Comparison of ENCODE assay signal across 8 cellular contexts in the genomic region with DNA sequence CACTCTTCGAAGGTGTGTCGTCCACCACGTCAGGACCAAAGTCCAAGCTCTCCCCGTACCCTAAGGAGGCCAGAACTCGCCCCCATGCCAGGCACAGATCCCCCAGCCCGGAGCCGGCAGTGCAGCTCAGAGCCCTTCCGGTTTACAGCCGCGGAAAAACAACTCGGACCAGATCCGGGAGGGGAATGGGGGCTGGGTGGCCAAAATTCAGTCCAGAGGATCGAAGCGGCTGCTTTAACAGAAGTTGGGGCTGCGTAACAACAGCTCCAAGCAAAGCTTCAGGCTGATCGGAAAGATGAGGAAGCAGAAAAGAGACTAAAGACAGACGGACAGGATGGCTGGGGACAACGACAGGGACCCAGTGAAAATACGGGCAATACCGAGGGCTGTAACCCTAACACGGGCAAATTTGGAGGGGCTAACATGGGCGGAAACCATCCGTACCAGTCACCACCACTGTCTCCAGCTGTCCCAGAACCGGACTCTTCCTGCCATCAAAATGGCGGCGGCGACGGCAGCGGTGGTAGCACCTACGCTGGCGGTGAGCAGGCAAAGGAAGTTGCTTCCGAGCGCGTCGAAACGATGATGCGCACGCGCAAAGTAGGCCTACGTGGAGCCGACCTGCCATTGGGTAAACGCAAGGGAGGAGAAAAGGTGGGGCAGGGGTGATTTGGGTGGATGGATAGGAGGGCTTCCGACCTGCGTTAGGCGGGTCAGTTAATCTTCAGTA. TPM values are rescaled to one million over a fixed set of nuclear protein-coding genes. Genes with fewer than 3 reads are reported as not detected.
DNase-seq lines count a peak whose midpoint lies in the region; ATAC-seq lines count a peak whose summit lies in the region.

A gene (minus strand): TSS at position 556 of the 730 bp plus-strand sequence. CDS start 678 bp downstream, outside the sequence.

- no peaks in the 10 kb centered on the region for H3K9me3 ChIP-seq in BLaER1

- H3K27ac ChIP-seq in BLaER1 = peak within 1 kb of the TSS; percentile 95

- peaks cover 15% of the 10 kb centered on the region for H3K27me3 Mint-ChIP-seq in activated CD4-positive, alpha-beta T cell treated with anti-CD3 and anti-CD28 coated beads, Interleukin-2, amount 10 ng/mL, durations not matched to agents 7 days and 5 days

- H3K4me3 ChIP-seq in BLaER1 = peak within 1 kb of the TSS; percentile 87

- peaks cover 44% of the 10 kb centered on the region for H3K4me1 Mint-ChIP-seq in activated CD4-positive, alpha-beta T cell treated with anti-CD3 and anti-CD28 coated beads, Interleukin-2, amount 10 ng/mL, durations not matched to agents 7 days and 5 days

- POLR2A ChIA-PET in activated CD4-positive, alpha-beta T cell treated with anti-CD3 and anti-CD28 coated beads, Interleukin-2, amount 10 ng/mL, durations not matched to agents 7 days and 5 days (lab: Charles Lee) = interaction anchor here (0.5 kb wide), 1 partner anchor 416 kb away, joined by 3 read pairs; no protein-coding TSS in a partner anchor

- peaks cover 3% of the 10 kb centered on the region for H3K9me3 Mint-ChIP-seq in activated CD4-positive, alpha-beta T cell treated with anti-CD3 and anti-CD28 coated beads, Interleukin-2, amount 10 ng/mL, durations not matched to agents 7 days and 5 days

- H3K4me1 ChIP-seq in BLaER1 = peaks cover 32% of the 10 kb centered on the region

- peak within 1 kb of the TSS; percentile 85 for H3K4me2 ChIP-seq in BLaER1

- H3K4me3 Mint-ChIP-seq in activated CD4-positive, alpha-beta T cell treated with anti-CD3 and anti-CD28 coated beads, Interleukin-2, amount 10 ng/mL, durations not matched to agents 7 days and 5 days = peak within 1 kb of the TSS; percentile 93

- peaks cover 36% of the 10 kb centered on the region for H3K36me3 Mint-ChIP-seq in activated CD4-positive, alpha-beta T cell treated with anti-CD3 and anti-CD28 coated beads, Interleukin-2, amount 10 ng/mL, durations not matched to agents 7 days and 5 days (ENCODE audit: low read depth)

- no peaks in the 10 kb centered on the region for H3K27me3 ChIP-seq in BLaER1

- peak within 1 kb of the TSS; percentile 99 for H3K27ac Mint-ChIP-seq in activated CD4-positive, alpha-beta T cell treated with anti-CD3 and anti-CD28 coated beads, Interleukin-2, amount 10 ng/mL, durations not matched to agents 7 days and 5 days

- CTCF ChIA-PET in activated CD4-positive, alpha-beta T cell treated with anti-CD3 and anti-CD28 coated beads, Interleukin-2, amount 10 ng/mL, durations not matched to agents 7 days and 5 days (lab: Charles Lee) = interaction anchor here (0.6 to 1.6 kb wide), 3 partner anchors 10 to 1702 kb away, joined by 3 to 6 read pairs (median 4); no protein-coding TSS in a partner anchor

- DNase-seq in NCI-H69 (lab: John Stamatoyannopoulos, UW) = peak; percentile 96
- DNase-seq in activated CD4-positive, alpha-beta T cell treated with anti-CD3 and anti-CD28 coated beads, Interleukin-2, amount 10 ng/mL, durations not matched to agents 7 days and 5 days = peak; percentile 95
- peak; percentile 96 for DNase-seq in dedifferentiated amniotic fluid mesenchymal stem cell (ENCODE audit: extremely low spot score)
- DNase-seq in left lobe of liver (ENCODE audit: low spot score) = peak; percentile 98
- peak; percentile 89 for DNase-seq in stimulated activated CD4-positive, alpha-beta T cell treated with anti-CD3 and anti-CD28 coated beads, Interleukin-2, amount 100 ng/mL, for 4 hours (ENCODE audit: low read depth)

- H4K20me1 ChIP-seq in BLaER1 = peaks cover 12% of the 10 kb centered on the region; the same call in 1 of the 2 replicates

- ATAC-seq in GM19328 (IDR thresholded peaks at IDR 0.05; ENCODE audit: unreplicated experiment) (peak; percentile 98), HG03520 (IDR thresholded peaks at IDR 0.05; ENCODE audit: unreplicated experiment) (peak; percentile 99), left lobe of liver (peak; percentile 90)

- peaks cover 17% of the 10 kb centered on the region; the same call in 1 of the 2 replicates for H3K36me3 ChIP-seq in BLaER1

- H3K9ac ChIP-seq in BLaER1 = peak within 1 kb of the TSS; percentile 95

RNA-seq across cellular contexts. Expression of the gene that starts here (rescaled TPM):
- total RNA-seq in activated CD4-positive, alpha-beta T cell treated with anti-CD3 and anti-CD28 coated beads, Interleukin-2, amount 10 ng/mL, durations not matched to agents 7 days and 5 days = 10 to 100 TPM; 92.8 to 94.5 TPM
- total RNA-seq in left lobe of liver = 67.1 TPM

Comparison
In these comparisons a context has a peak if more than half of its experiments do, and no peak if none do; other contexts are left out.
1. Peak in every context shown above with its lines: DNase-seq, ATAC-seq, H3K4me3 ChIP-seq and H3K27ac ChIP-seq.